ENCODE assay signal across 8 cellular contexts in genomic region chr22:42078469-42079318, GRCh38. TPM values are rescaled to one million over a fixed set of nuclear protein-coding genes. Genes with fewer than 3 reads are reported as not detected.
DNase-seq lines count a peak whose midpoint lies in the region; ATAC-seq and TF ChIP-seq lines count a peak whose summit lies in the region.

No MANE protein-coding gene starts in this region.

- H3K4me3 ChIP-seq in BE2C (ENCODE audit: low read depth, low read length), result peak overlapping the region; percentile 89
- peak overlapping the region; percentile 48 to 70 for H3K4me3 ChIP-seq in foreskin fibroblast (ENCODE audit: low read depth in 1 of 2, low read length in 2 of 2)
- peak overlapping the region; percentile 80 for H3K4me3 ChIP-seq in ovary

- TF ChIP-seq CTCF in BE2C (IDR thresholded peaks at IDR 0.05; ENCODE audit: low read depth, low read length) (no peak), WTC11 (IDR thresholded peaks at IDR 0.05) (no peak), foreskin fibroblast (IDR thresholded peaks at IDR 0.05; ENCODE audit: low read depth, low read length) (no peak), ovary (IDR thresholded peaks at IDR 0.05) (peak in 1 of 3 donors; percentile 19)

- POLR2A ChIA-PET in WTC11 (lab: Charles Lee), result interaction anchor here (0.6 to 3.1 kb wide), 4 partner anchors 12 to 389 kb away, joined by 3 to 16 read pairs (median 4); partner anchors contain the start of genes CENPM and NDUFA6

- H3K27me3 Mint-ChIP-seq in WTC11 (ENCODE audit: low read depth), result peaks cover 1% of the 10 kb centered on the region

- peak overlapping the region; percentile 87 to 99 for H3K27ac ChIP-seq in ovary

- WGBS in ovary, 3 donors, result 15 to 19% (median 17%) methylated on average over 22 to 24 of the region's 24 CpGs

- peak overlapping the region; percentile 95 for H3K4me3 Mint-ChIP-seq in WTC11

- H3K4me1 ChIP-seq in BE2C (peaks cover 6% of the 10 kb centered on the region), ovary (ENCODE audit: insufficient read depth) (peaks cover 6% of the 10 kb centered on the region)

- no peak for TF ChIP-seq EP300 in ovary (IDR thresholded peaks at IDR 0.05)

- in situ Hi-C loops in ACHN (cut with HindIII; ENCODE audit: low pct_ligation_motif_present, low pct_unique_long_range_greater_than_20kb, low sequenced_read_pairs), result no loop called here

- DNase-seq in BE2C (no peak), WTC11 (ENCODE audit: low spot score) (peak; percentile 27), foreskin fibroblast (peak in 1 of 2 donors; percentile 35), ovary (peak in 2 of 5 donors; percentile 59 to 64), glomerular visceral epithelial cell (ENCODE audit: extremely low spot score) (no peak), ACHN (no peak), NCI-H1436 treated with DMSO at 0.1 percent for 48 hours (lab: John Stamatoyannopoulos, UW) (no peak)

- H3K36me3 ChIP-seq in BE2C, result peaks cover 22% of the 10 kb centered on the region
- no peaks in the 10 kb centered on the region for H3K36me3 ChIP-seq in ovary

- ATAC-seq in GM21825 (IDR thresholded peaks at IDR 0.05; ENCODE audit: unreplicated experiment) (peak; percentile 4), WTC11 (peak; percentile 29)

- H3K36me3 Mint-ChIP-seq in WTC11, result peaks cover 3% of the 10 kb centered on the region; the same call in 1 of the 2 replicates

- TF ChIP-seq POLR2A in ovary (IDR thresholded peaks at IDR 0.05), result no peak

- intact Hi-C loops in ovary (cut with DNase I), result no loop called here

- peak overlapping the region; percentile 76 for H3K27ac Mint-ChIP-seq in WTC11

- CTCF ChIA-PET in WTC11 (lab: Charles Lee), result interaction anchor here (0.6 to 3.8 kb wide), 3 partner anchors 12 to 1689 kb away, joined by 3 to 27 read pairs (median 3); partner anchors contain the start of gene NDUFA6

- H3K4me1 Mint-ChIP-seq in WTC11, result peaks cover 25% of the 10 kb centered on the region

- no peaks in the 10 kb centered on the region for H3K9me3 ChIP-seq in BE2C
- no peaks in the 10 kb centered on the region for H3K9me3 ChIP-seq in ovary

- H3K27me3 ChIP-seq in BE2C (no peaks in the 10 kb centered on the region), ovary (no peaks in the 10 kb centered on the region)

- H3K9me3 Mint-ChIP-seq in WTC11, result no peaks in the 10 kb centered on the region

TF ChIP-seq in WTC11, 78 proteins besides CTCF, POLR2A, EP300 and RAD21:
- TF ChIP-seq NFYB (CRISPR knock-in tag; conservative IDR thresholded peaks at IDR 0.05; ENCODE audit: low read depth) (no peak), ZNF416 (CRISPR knock-in tag; IDR thresholded peaks at IDR 0.05) (no peak), MLX (CRISPR knock-in tag; IDR thresholded peaks at IDR 0.05) (no peak)
TF ChIP-seq in WTC11: peak in this region for 0.

RNA-seq across cellular contexts. Expression of gene SMDT1, which starts 0.8 kb away (rescaled TPM):
- polyA plus RNA-seq in BE2C (2012; ENCODE audit: insufficient read depth, insufficient read length, low read depth), result 216 TPM
- total RNA-seq in WTC11 (2021), result 39.9 to 50.6 TPM (median 49.6 TPM) in 3 replicates
- total RNA-seq in ovary, result 100 to 1,000 TPM in 4 of 7 donors, 10 to 100 TPM in 3; 26.3 to 287 (median 130) TPM
- 100 to 1,000 TPM; 112 to 211 TPM for polyA plus RNA-seq in ovary

RNA-seq across cellular contexts. Expression of gene PHETA2, which starts 4.6 kb away (rescaled TPM):
- 0.37 TPM for polyA plus RNA-seq in BE2C (2012; ENCODE audit: insufficient read depth, insufficient read length, low read depth)
- total RNA-seq in WTC11 (2021) (5.7 to 7.1 TPM (median 6.3 TPM) in 3 replicates), ovary (10 to 100 TPM in 1 of 7 donors, 1 to 10 TPM in 6; 3.4 to 10.2 (median 7.3) TPM)
- polyA plus RNA-seq in ovary, result 1 to 10 TPM; 8.5 to 8.8 TPM

RNA-seq across cellular contexts. Expression of gene NAGA, which starts 8.1 kb away (rescaled TPM):
- 14.2 TPM for polyA plus RNA-seq in BE2C (2012; ENCODE audit: insufficient read depth, insufficient read length, low read depth)
- total RNA-seq in WTC11 (2021) (19.4 to 22.8 TPM (median 22.3 TPM) in 3 replicates), ovary (10 to 100 TPM; 18.7 to 34.3 (median 20.3) TPM)
- polyA plus RNA-seq in ovary, result 10 to 100 TPM; 17.6 to 18.1 TPM

RNA-seq across cellular contexts. Expression of gene NDUFA6, which starts 11.9 kb away (rescaled TPM):
- 240 TPM for polyA plus RNA-seq in BE2C (2012; ENCODE audit: insufficient read depth, insufficient read length, low read depth)
- total RNA-seq in WTC11 (2021), result 84.6 to 90.8 TPM (median 85.9 TPM) in 3 replicates
- total RNA-seq in ovary, result 10 to 100 TPM; 28.3 to 49.2 (median 43.4) TPM
- 10 to 100 TPM; 48.7 to 82.8 TPM for polyA plus RNA-seq in ovary

RNA-seq across cellular contexts. Expression of gene CYP2D6, which starts 51.9 kb away (rescaled TPM):
- polyA plus RNA-seq in BE2C (2012; ENCODE audit: insufficient read depth, insufficient read length, low read depth), result 6.7 TPM
- total RNA-seq in WTC11 (2021) (1.4 to 1.7 TPM (median 1.6 TPM) in 3 replicates), ovary (1 to 10 TPM in 4 of 7 donors, under 1 TPM in 3; 0.73 to 2.0 (median 1.2) TPM)
- polyA plus RNA-seq in ovary, result under 1 TPM; 0.28 to 0.30 TPM
